Comparison of ENCODE assay signal across 1 cellular context in genomic region chr9:128406848-128407391, GRCh38.
TF ChIP-seq lines count a peak whose summit lies in the region.

No MANE protein-coding gene starts in this region.

TF ChIP-seq in HepG2, 621 proteins besides CTCF, POLR2A, EP300 and RAD21 (continued from another document and continues in another):
- TF ChIP-seq ZBTB25 (CRISPR knock-in tag; IDR thresholded peaks at IDR 0.05) (no peak), TFE3 (CRISPR knock-in tag; IDR thresholded peaks at IDR 0.05) (no peak), SNAPC5 (CRISPR knock-in tag; IDR thresholded peaks at IDR 0.05; ENCODE audit: borderline replicate concordance) (no peak), BRD4 (CRISPR knock-in tag; IDR thresholded peaks at IDR 0.05) (no peak), KDM1A (CRISPR knock-in tag; IDR thresholded peaks at IDR 0.05) (peak; percentile 78; the same call in 1 of the 2 replicates), PHB2 (IDR thresholded peaks at IDR 0.05; ENCODE audit: partially characterized antibody) (no peak), MEIS2 (CRISPR knock-in tag; IDR thresholded peaks at IDR 0.05) (no peak), ETS1 (CRISPR knock-in tag; IDR thresholded peaks at IDR 0.05) (no peak), CCAR2 (optimal IDR thresholded peaks at IDR 0.05; ENCODE audit: low read depth, low read length) (no peak), GATAD1 (CRISPR knock-in tag; IDR thresholded peaks at IDR 0.05) (no peak), ZFP36L1 (CRISPR knock-in tag; IDR thresholded peaks at IDR 0.05) (no peak), TBX2 (CRISPR knock-in tag; IDR thresholded peaks at IDR 0.05; ENCODE audit: borderline replicate concordance) (no peak), ZNF550 (CRISPR knock-in tag; IDR thresholded peaks at IDR 0.05; ENCODE audit: borderline replicate concordance) (no peak), ONECUT2 (CRISPR knock-in tag; IDR thresholded peaks at IDR 0.05) (no peak), RBM39 (IDR thresholded peaks at IDR 0.05; ENCODE audit: low read depth, low read length, poor library complexity, severe bottlenecking) (no peak), NFATC3 (CRISPR knock-in tag; IDR thresholded peaks at IDR 0.05) (no peak), ZNF562 (CRISPR knock-in tag; IDR thresholded peaks at IDR 0.05; ENCODE audit: borderline replicate concordance) (no peak), SP1 (IDR thresholded peaks at IDR 0.05) (no peak), SP1 (CRISPR knock-in tag; IDR thresholded peaks at IDR 0.05) (0 out of 2 replicates have a peak, but pooled peaks have one; percentile 22), RBAK (CRISPR knock-in tag; IDR thresholded peaks at IDR 0.05) (no peak), TCF7 (IDR thresholded peaks at IDR 0.05; ENCODE audit: low read depth) (no peak), GTF3A (CRISPR knock-in tag; conservative IDR thresholded peaks at IDR 0.05) (no peak), TCF7L2 (IDR thresholded peaks at IDR 0.05; ENCODE audit: low read depth, low read length) (no peak), YEATS4 (CRISPR knock-in tag; IDR thresholded peaks at IDR 0.05; ENCODE audit: borderline replicate concordance) (no peak), ZMYM4 (CRISPR knock-in tag; IDR thresholded peaks at IDR 0.05) (no peak), IKZF4 (CRISPR knock-in tag; IDR thresholded peaks at IDR 0.05; ENCODE audit: borderline replicate concordance, low read depth, not compliant biosample characterization) (no peak), SOX13 (IDR thresholded peaks at IDR 0.05) (no peak), SOX13 (CRISPR knock-in tag; conservative IDR thresholded peaks at IDR 0.05 in 1 of 2, IDR thresholded peaks at IDR 0.05 in 1 of 2) (0 out of 4 replicates have a peak, but pooled peaks of 1 of the 2 experiments have one; percentile 8), ESRRA (CRISPR knock-in tag; IDR thresholded peaks at IDR 0.05; ENCODE audit: low read depth) (no peak), RCOR2 (CRISPR knock-in tag; IDR thresholded peaks at IDR 0.05) (peak; percentile 62; the same call in 1 of the 2 replicates), NR2F2 (IDR thresholded peaks at IDR 0.05; ENCODE audit: borderline replicate concordance, low read depth) (no peak), IKZF5 (CRISPR knock-in tag; IDR thresholded peaks at IDR 0.05) (0 out of 2 replicates have a peak, but pooled peaks have one; percentile 32), ZNF687 (CRISPR knock-in tag; IDR thresholded peaks at IDR 0.05) (peak; percentile 43), MYPOP (CRISPR knock-in tag; IDR thresholded peaks at IDR 0.05) (no peak), ATM (IDR thresholded peaks at IDR 0.05; ENCODE audit: borderline replicate concordance) (no peak), ZNF597 (CRISPR knock-in tag; IDR thresholded peaks at IDR 0.05) (no peak), ZBTB2 (CRISPR knock-in tag; IDR thresholded peaks at IDR 0.05; ENCODE audit: low read depth) (no peak), ZNF746 (CRISPR knock-in tag; IDR thresholded peaks at IDR 0.05) (no peak), MAX (IDR thresholded peaks at IDR 0.05) (peak; percentile 34; the same call in 1 of the 2 replicates), ELF3 (CRISPR knock-in tag; IDR thresholded peaks at IDR 0.05) (0 out of 2 replicates have a peak, but pooled peaks have one; percentile 8), CEBPB (IDR thresholded peaks at IDR 0.05; ENCODE audit: borderline replicate concordance, low read depth, low read length) (no peak), PRPF4 (IDR thresholded peaks at IDR 0.05; ENCODE audit: low read depth, low read length, poor library complexity, severe bottlenecking) (no peak), TP53 (CRISPR knock-in tag; conservative IDR thresholded peaks at IDR 0.05) (no peak), SAP130 (CRISPR knock-in tag; IDR thresholded peaks at IDR 0.05; ENCODE audit: low read depth) (0 out of 2 replicates have a peak, but pooled peaks have one; percentile 13), SSRP1 (CRISPR knock-in tag; IDR thresholded peaks at IDR 0.05) (no peak), ZNF530 (CRISPR knock-in tag; IDR thresholded peaks at IDR 0.05; ENCODE audit: low read depth) (no peak), MTF1 (CRISPR knock-in tag; IDR thresholded peaks at IDR 0.05) (no peak), USF2 (IDR thresholded peaks at IDR 0.05; ENCODE audit: low read depth, low read length) (no peak), USF2 (CRISPR knock-in tag; IDR thresholded peaks at IDR 0.05; ENCODE audit: borderline replicate concordance) (no peak), JARID2 (CRISPR knock-in tag; IDR thresholded peaks at IDR 0.05; ENCODE audit: insufficient replicate concordance) (no peak), ZNF543 (CRISPR knock-in tag; IDR thresholded peaks at IDR 0.05) (no peak), ARHGAP35 (CRISPR knock-in tag; IDR thresholded peaks at IDR 0.05; ENCODE audit: borderline replicate concordance) (no peak), NFIC (IDR thresholded peaks at IDR 0.05; ENCODE audit: low read length) (no peak), MTERF4 (CRISPR knock-in tag; IDR thresholded peaks at IDR 0.05) (no peak)
